ENCODE assay signal across 14 cellular contexts in the genomic region with DNA sequence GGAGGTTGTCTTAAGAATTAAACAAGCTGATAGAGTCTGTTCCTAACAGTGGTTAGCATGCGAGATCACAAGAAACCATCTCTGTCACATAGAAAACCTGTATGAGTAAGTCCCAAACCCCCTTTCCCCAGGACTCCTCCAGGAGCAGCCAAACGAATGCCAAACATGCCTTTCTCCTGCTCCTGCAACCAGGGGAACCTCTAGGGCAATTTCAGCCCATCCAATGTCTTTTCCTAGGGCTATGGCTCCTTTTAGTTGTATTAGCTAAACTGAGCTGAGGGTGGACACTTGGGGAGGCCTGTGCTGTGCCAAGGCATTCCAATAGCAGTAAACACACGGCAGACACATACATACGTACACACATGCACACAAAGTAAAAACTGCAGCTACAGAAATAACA. TPM values are rescaled to one million over a fixed set of nuclear protein-coding genes. Genes with fewer than 3 reads are reported as not detected.
DNase-seq lines count a peak whose midpoint lies in the region; ATAC-seq and TF ChIP-seq lines count a peak whose summit lies in the region.
"Had no signal": no experiment of that assay in that cellular context is flagged by ENCODE, and none has a peak within 500 bp of the region (broad histone marks: within the 10 kb centered on the region; RNA-seq: fewer than 3 reads in every experiment).

No MANE protein-coding gene starts in this region.

- ATAC-seq in PC-3 (no peak), HG03095 (IDR thresholded peaks at IDR 0.05; ENCODE audit: unreplicated experiment) (no peak)
- ATAC-seq: naive thymus-derived CD8-positive, alpha-beta T cell had no signal

- H3K36me3 Mint-ChIP-seq in chondrocyte (ENCODE audit: low read depth) = no peaks in the 10 kb centered on the region
- H3K36me3 Mint-ChIP-seq: activated naive CD4-positive, alpha-beta T cell treated with anti-CD3 and anti-CD28 coated beads, Interleukin-2, amount 10 ng/mL, durations not matched to agents 7 days and 5 days; naive thymus-derived CD8-positive, alpha-beta T cell had no signal

- CTCF ChIA-PET in PC-3 (lab: Charles Lee) = interaction anchor here (0.6 to 1.5 kb wide), 8 partner anchors 17 to 313 kb away, joined by 3 to 9 read pairs (median 3); no protein-coding TSS in a partner anchor

- no peak overlapping the region for H3K4me3 Mint-ChIP-seq in chondrocyte (ENCODE audit: unreplicated experiment)
- H3K4me3 Mint-ChIP-seq: activated naive CD4-positive, alpha-beta T cell treated with anti-CD3 and anti-CD28 coated beads, Interleukin-2, amount 10 ng/mL, durations not matched to agents 7 days and 5 days; naive thymus-derived CD8-positive, alpha-beta T cell had no signal

- 0 out of 2 replicates have a peak overlapping the region, but pooled peaks have one; percentile 3 for H2AFZ ChIP-seq in PC-3 (ENCODE audit: low read length)

- BruUV-seq in PC-3 (replicated peaks; lab: Mats Ljungman, UMichigan) = no TSS peak

- H3K36me3 ChIP-seq in PC-3 (ENCODE audit: low read depth, low read length) = no peaks in the 10 kb centered on the region
- no peaks in the 10 kb centered on the region for H3K36me3 ChIP-seq in skeletal muscle satellite cell (ENCODE audit: insufficient read depth, low read length)
- H3K36me3 ChIP-seq: heart left ventricle had no signal

- H3K27me3 Mint-ChIP-seq in chondrocyte (ENCODE audit: low read depth) = no peaks in the 10 kb centered on the region

- H3K27me3 ChIP-seq in PC-3 (ENCODE audit: low read length) (no peaks in the 10 kb centered on the region), skeletal muscle satellite cell (ENCODE audit: control insufficient read depth, insufficient read depth, low read length) (no peaks in the 10 kb centered on the region)
- H3K27me3 ChIP-seq: heart left ventricle had no signal

- POLR2A ChIA-PET in PC-3 (lab: Charles Lee; ENCODE audit: unreplicated experiment) = interaction anchor here (1.0 kb wide), 1 partner anchor 40 kb away, joined by 4 read pairs; no protein-coding TSS in a partner anchor

- TF ChIP-seq CTCF in PC-3 (conservative IDR thresholded peaks at IDR 0.05; ENCODE audit: low read depth, low read length) (no peak), chondrocyte (IDR thresholded peaks at IDR 0.05) (no peak)

- H3K4me3 ChIP-seq in PC-3 (ENCODE audit: low read length) (no peak overlapping the region), skeletal muscle satellite cell (ENCODE audit: low read length) (no peak overlapping the region)
- H3K4me3 ChIP-seq: heart left ventricle had no signal

- H3K27ac Mint-ChIP-seq in chondrocyte (ENCODE audit: unreplicated experiment) = peak overlapping the region; percentile 95
- H3K27ac Mint-ChIP-seq: activated naive CD4-positive, alpha-beta T cell treated with anti-CD3 and anti-CD28 coated beads, Interleukin-2, amount 10 ng/mL, durations not matched to agents 7 days and 5 days; naive thymus-derived CD8-positive, alpha-beta T cell had no signal

- H4K20me1 ChIP-seq in PC-3 (ENCODE audit: low read length) = no peaks in the 10 kb centered on the region

- H3K9me3 ChIP-seq in PC-3 (ENCODE audit: low read length) (no peaks in the 10 kb centered on the region), skeletal muscle satellite cell (replicated peaks; ENCODE audit: low read length) (no peaks in the 10 kb centered on the region)
- H3K9me3 ChIP-seq: heart left ventricle had no signal

- H3K9me2 ChIP-seq in PC-3 (replicated peaks; ENCODE audit: low read length) = no peaks in the 10 kb centered on the region

- H3K9me3 Mint-ChIP-seq in chondrocyte (ENCODE audit: low read depth) = no peaks in the 10 kb centered on the region
- H3K9me3 Mint-ChIP-seq: activated naive CD4-positive, alpha-beta T cell treated with anti-CD3 and anti-CD28 coated beads, Interleukin-2, amount 10 ng/mL, durations not matched to agents 7 days and 5 days; naive thymus-derived CD8-positive, alpha-beta T cell had no signal

- H3K4me1 ChIP-seq in PC-3 (ENCODE audit: insufficient read depth, low read length) (peaks cover 56% of the 10 kb centered on the region), skeletal muscle satellite cell (ENCODE audit: control insufficient read depth, insufficient read depth, low read length) (peaks cover 40% of the 10 kb centered on the region)

- intact Hi-C loops in PC-3 (cut with micrococcal nuclease) = no loop called here

- H3K9ac ChIP-seq in PC-3 (ENCODE audit: low read length) = peak overlapping the region; percentile 80
- H3K9ac ChIP-seq in skeletal muscle satellite cell (ENCODE audit: low read depth, low read length) = peak overlapping the region; percentile 24

- H3F3A ChIP-seq in PC-3 (ENCODE audit: low read length, unreplicated experiment) = peaks cover 19% of the 10 kb centered on the region

- peak; percentile 64 for DNase-seq in ELF-1 (ENCODE audit: low read depth, low spot score)
- DNase-seq in PC-3 = peak; percentile 35
- no peak for DNase-seq in chondrocyte (ENCODE audit: low spot score)
- no peak for DNase-seq in DMS79 (lab: John Stamatoyannopoulos, UW)
- DNase-seq in DMS 273 treated with DMSO at 0.1 percent for 48 hours (lab: John Stamatoyannopoulos, UW) = no peak
- DNase-seq: activated CD4-positive, alpha-beta T cell treated with anti-CD3 and anti-CD28 coated beads, Interleukin-2, amount 50 U/mL, for 1 hour; activated naive CD4-positive, alpha-beta T cell treated with anti-CD3 and anti-CD28 coated beads, Interleukin-2, amount 10 ng/mL, durations not matched to agents 7 days and 5 days; central memory CD4-positive, alpha-beta T cell; heart left ventricle; naive thymus-derived CD8-positive, alpha-beta T cell; NCI-H187; stimulated activated CD4-positive, alpha-beta T cell treated with anti-CD3 and anti-CD28 coated beads, Interleukin-2, amount 100 ng/mL, for 48 hours had no signal

- peak overlapping the region; percentile 80 for H3K4me2 ChIP-seq in PC-3 (ENCODE audit: low read length)
- no peak overlapping the region for H3K4me2 ChIP-seq in skeletal muscle satellite cell (ENCODE audit: low read length)

- peak overlapping the region; percentile 97 for H3K27ac ChIP-seq in PC-3 (ENCODE audit: low read length)

- H3K79me2 ChIP-seq in PC-3 (ENCODE audit: low read length) = no peaks in the 10 kb centered on the region

- H3K4me1 Mint-ChIP-seq in chondrocyte (ENCODE audit: low read depth) = peaks cover 49% of the 10 kb centered on the region

RNA-seq across cellular contexts. Expression of a gene that starts 36.5 kb away (rescaled TPM):
- total RNA-seq in PC-3 (2014; rRNA removed) (7.3 and 7.6 TPM in 2 replicates), chondrocyte (31.3 to 41.6 TPM (median 31.9 TPM) in 3 replicates)
- 18.5 and 21.2 TPM in 2 replicates for total RNA-seq in skeletal muscle satellite cell (2012; rRNA removed)
- total RNA-seq: naive thymus-derived CD8-positive, alpha-beta T cell had no signal

Comparison
In these comparisons a context has a peak if more than half of its experiments do, and no peak if none do; other contexts are left out.
1. DNase-seq: peak in ELF-1 (single experiment) and PC-3 (single experiment); none in chondrocyte (single experiment), DMS79 (single experiment) and DMS 273 treated with DMSO at 0.1 percent for 48 hours (single experiment).